In genomic region chr4:145298885-145299284, GRCh38 we compare ENCODE assay signal across 15 cellular contexts.
A peak's percentile ranks its signal among the peaks of the same experiment; 100 is the strongest.
DNase-seq lines count a peak whose midpoint lies in the region; ATAC-seq, FAIRE-seq and TF ChIP-seq lines count a peak whose summit lies in the region.
"Had no signal": no experiment of that assay in that cellular context is flagged by ENCODE, and none has a peak within 500 bp of the region (broad histone marks: within the 10 kb centered on the region; RNA-seq: fewer than 3 reads in every experiment).

No MANE protein-coding gene starts in this region.

- peak overlapping the region; percentile 97 for H3K27ac ChIP-seq in Karpas-422 (ENCODE audit: low read length)
- H3K27ac ChIP-seq: left ventricle myocardium inferior, neutrophil, vagina, VCaP had no signal

- no peaks in the 10 kb centered on the region for H3K9me3 Mint-ChIP-seq in Calu3 (ENCODE audit: low read depth, unreplicated experiment)
- H3K9me3 Mint-ChIP-seq: activated T-cell treated with anti-CD3 and anti-CD28 coated beads, Interleukin-2, amount 50 U/mL, for 4 hours; brain had no signal

- peak overlapping the region; percentile 56 for H3K9ac ChIP-seq in Karpas-422 (ENCODE audit: low read length)

- H3K9me3 ChIP-seq in Karpas-422 (ENCODE audit: low read length), result no peaks in the 10 kb centered on the region
- H3K9me3 ChIP-seq: left ventricle myocardium inferior, neutrophil, vagina had no signal

- H3K4me1 Mint-ChIP-seq in Calu3 (ENCODE audit: low read depth, unreplicated experiment), result no peaks in the 10 kb centered on the region

- no peak overlapping the region for H3K4me3 Mint-ChIP-seq in Calu3 (ENCODE audit: low read depth, unreplicated experiment)
- H3K4me3 Mint-ChIP-seq: activated T-cell treated with anti-CD3 and anti-CD28 coated beads, Interleukin-2, amount 50 U/mL, for 4 hours; brain had no signal

- H4K20me1 ChIP-seq in Karpas-422 (ENCODE audit: insufficient read depth, low read depth, low read length), result no peaks in the 10 kb centered on the region

- H3K4me3 ChIP-seq in Karpas-422 (ENCODE audit: low read length) (peak overlapping the region; percentile 46), bronchial epithelial cell (ENCODE audit: low read depth, low read length) (no peak overlapping the region)
- H3K4me3 ChIP-seq: left ventricle myocardium inferior, vagina had no signal

- H3K27ac Mint-ChIP-seq in Calu3 (ENCODE audit: unreplicated experiment), result no peak overlapping the region

- H3K4me2 ChIP-seq in Karpas-422 (ENCODE audit: low read depth, low read length, poor library complexity, severe bottlenecking), result peak overlapping the region; percentile 68

- TF ChIP-seq POLR2A in GM12892 (IDR thresholded peaks at IDR 0.05; ENCODE audit: low read depth, low read length), result no peak

- no TSS peak for BruUV-seq in Calu3 (replicated peaks; lab: Mats Ljungman, UMichigan)

- ATAC-seq in GM21526 (IDR thresholded peaks at IDR 0.05; ENCODE audit: low FRiP score, unreplicated experiment), result peak; percentile 29
- no peak for ATAC-seq in HG02885 (IDR thresholded peaks at IDR 0.05; ENCODE audit: poor library complexity, unreplicated experiment)

- H3K27me3 Mint-ChIP-seq in Calu3 (ENCODE audit: unreplicated experiment), result no peaks in the 10 kb centered on the region

- H3K4me1 ChIP-seq in Karpas-422 (ENCODE audit: low read length), result peaks cover 34% of the 10 kb centered on the region
- H3K4me1 ChIP-seq: vagina had no signal

- H3K9me2 ChIP-seq in Karpas-422 (replicated peaks; ENCODE audit: insufficient read depth, low read length), result no peaks in the 10 kb centered on the region

- H3K27me3 ChIP-seq in Karpas-422 (ENCODE audit: low read length), result no peaks in the 10 kb centered on the region
- H3K27me3 ChIP-seq in bronchial epithelial cell (ENCODE audit: control insufficient read depth, insufficient read depth, low read length), result no peaks in the 10 kb centered on the region
- H3K27me3 ChIP-seq: neutrophil, vagina had no signal

- DNase-seq in Calu3 (peak; percentile 12), Karpas-422 (peak; percentile 79), bronchial epithelial cell (ENCODE audit: low read depth) (peak; percentile 18), NCI-H774 (lab: John Stamatoyannopoulos, UW) (no peak), GM12892 (ENCODE audit: insufficient read length) (no peak)
- DNase-seq in activated naive CD4-positive, alpha-beta T cell (lab: John Stamatoyannopoulos, UW), result no peak
- DNase-seq: left ventricle myocardium inferior, SHP77 treated with DMSO at 0.1 percent for 48 hours had no signal

- no peak for FAIRE-seq in bronchial epithelial cell (lab: Jason Lieb, UNC)
- no peak for FAIRE-seq in GM12892 (lab: Jason Lieb, UNC)

- CTCF ChIA-PET in Calu3 (lab: Charles Lee), result no interaction called here

- H3K36me3 ChIP-seq in Karpas-422 (ENCODE audit: insufficient read depth, low read length), result no peaks in the 10 kb centered on the region
- no peaks in the 10 kb centered on the region for H3K36me3 ChIP-seq in bronchial epithelial cell (ENCODE audit: control insufficient read depth, insufficient read depth, low read length)
- H3K36me3 ChIP-seq: left ventricle myocardium inferior, neutrophil, vagina had no signal

- no peaks in the 10 kb centered on the region for H3K79me2 ChIP-seq in Karpas-422 (ENCODE audit: low read length)

- intact Hi-C loops in Calu3 (cut with micrococcal nuclease; ENCODE audit: unreplicated experiment), result no loop called here

- H3K36me3 Mint-ChIP-seq in Calu3 (ENCODE audit: insufficient read depth, unreplicated experiment), result no peaks in the 10 kb centered on the region
- H3K36me3 Mint-ChIP-seq: brain had no signal

- TF ChIP-seq CTCF in Calu3 (IDR thresholded peaks at IDR 0.05; ENCODE audit: unreplicated experiment) (no peak), bronchial epithelial cell (IDR thresholded peaks at IDR 0.05; ENCODE audit: insufficient read depth, low read length, severe bottlenecking) (no peak)

- peak overlapping the region; percentile 76; the same call in 1 of the 2 replicates for H2AFZ ChIP-seq in Karpas-422 (ENCODE audit: low read length)

Comparison
In these comparisons a context has a peak if more than half of its experiments do, and no peak if none do; other contexts are left out.
1. DNase-seq: peak in Calu3 (single experiment), Karpas-422 (single experiment) and bronchial epithelial cell (single experiment); none in NCI-H774 (single experiment), activated naive CD4-positive, alpha-beta T cell (0 of 4) and GM12892 (single experiment).